ENCODE assay signal across 28 cellular contexts in genomic region chr6:129292836-129293235, GRCh38.
"Had no signal": no experiment of that assay in that cellular context is flagged by ENCODE, and none has a peak within 500 bp of the region (broad histone marks: within the 10 kb centered on the region; RNA-seq: fewer than 3 reads in every experiment).

No MANE protein-coding gene starts in this region.

- H3K27ac Mint-ChIP-seq: effector memory CD8-positive, alpha-beta T cell; mesothelial cell of epicardium; naive B cell; natural killer cell treated with Interleukin-12 subunit alpha and Interleukin-12 subunit beta and Interleukin-15 and Interleukin-18, amount 100 ng/mL, for 72 hours; stimulated activated effector memory CD8-positive, alpha-beta T cell treated with anti-CD3 and anti-CD28 coated beads, Interleukin-12 subunit alpha, Interleukin-12 subunit beta, amount 100 ng/mL, for 72 hours had no signal

- ATAC-seq: effector memory CD8-positive, alpha-beta T cell; left colon; mucosa of descending colon; natural killer cell treated with Interleukin-12 subunit alpha and Interleukin-12 subunit beta and Interleukin-15 and Interleukin-18, amount 100 ng/mL, for 72 hours; stimulated activated effector memory CD8-positive, alpha-beta T cell treated with anti-CD3 and anti-CD28 coated beads, Interleukin-12 subunit alpha, Interleukin-12 subunit beta, amount 100 ng/mL, for 72 hours had no signal

- DNase-seq: cortex of kidney; effector memory CD8-positive, alpha-beta T cell; erythroblast; esophagus squamous epithelium; foreskin melanocyte; glutamatergic neuron; heart right ventricle; hippocampal formation; kidney glomerular epithelial cell; left colon; mesenchymal stem cell; mucosa of descending colon; naive B cell; nucleus accumbens; sigmoid colon; stimulated activated CD4-positive, alpha-beta T cell treated with anti-CD3 and anti-CD28 coated beads, Interleukin-2, amount 100 ng/mL, for 24 hours; stimulated activated CD4-positive, alpha-beta T cell treated with anti-CD3 and anti-CD28 coated beads, Interleukin-4, amount 100 ng/mL, for 24 hours; stimulated activated naive CD4-positive, alpha-beta T cell treated with Interleukin-2 at 50 U/mL for 16 hours; stomach; thyroid gland; trophoblast cell had no signal

- H3K36me3 Mint-ChIP-seq: naive B cell; natural killer cell treated with Interleukin-12 subunit alpha and Interleukin-12 subunit beta and Interleukin-15 and Interleukin-18, amount 100 ng/mL, for 72 hours; stimulated activated effector memory CD8-positive, alpha-beta T cell treated with anti-CD3 and anti-CD28 coated beads, Interleukin-12 subunit alpha, Interleukin-12 subunit beta, amount 100 ng/mL, for 72 hours had no signal

- H3K27me3 ChIP-seq: esophagus squamous epithelium, heart right ventricle, right atrium auricular region, sigmoid colon, stomach, thyroid gland, vagina had no signal

- H3K4me3 ChIP-seq: esophagus squamous epithelium, heart right ventricle, mucosa of descending colon, prostate gland, right atrium auricular region, sigmoid colon, stomach, thyroid gland, vagina had no signal

- H3K36me3 ChIP-seq: esophagus squamous epithelium, prostate gland, thyroid gland had no signal

- H3K4me1 ChIP-seq: esophagus squamous epithelium, prostate gland, right atrium auricular region, sigmoid colon, stomach, vagina had no signal

- H3K4me1 Mint-ChIP-seq: naive B cell, neural crest cell had no signal

- H3K27me3 Mint-ChIP-seq: naive B cell; natural killer cell treated with Interleukin-12 subunit alpha and Interleukin-12 subunit beta and Interleukin-15 and Interleukin-18, amount 100 ng/mL, for 72 hours had no signal

- H3K27ac ChIP-seq: esophagus squamous epithelium, heart right ventricle, prostate gland, right atrium auricular region, sigmoid colon, stomach, thyroid gland, vagina had no signal

- H3K9me3 ChIP-seq: esophagus squamous epithelium, heart right ventricle, mucosa of descending colon, prostate gland, right atrium auricular region, sigmoid colon, stomach, thyroid gland, vagina had no signal

- H3K4me3 Mint-ChIP-seq: effector memory CD8-positive, alpha-beta T cell; mesothelial cell of epicardium; naive B cell; natural killer cell treated with Interleukin-12 subunit alpha and Interleukin-12 subunit beta and Interleukin-15 and Interleukin-18, amount 100 ng/mL, for 72 hours; neural crest cell; stimulated activated effector memory CD8-positive, alpha-beta T cell treated with anti-CD3 and anti-CD28 coated beads, Interleukin-12 subunit alpha, Interleukin-12 subunit beta, amount 100 ng/mL, for 72 hours had no signal

- H3K9me3 Mint-ChIP-seq: effector memory CD8-positive, alpha-beta T cell; naive B cell; natural killer cell treated with Interleukin-12 subunit alpha and Interleukin-12 subunit beta and Interleukin-15 and Interleukin-18, amount 100 ng/mL, for 72 hours; neural crest cell; stimulated activated effector memory CD8-positive, alpha-beta T cell treated with anti-CD3 and anti-CD28 coated beads, Interleukin-12 subunit alpha, Interleukin-12 subunit beta, amount 100 ng/mL, for 72 hours had no signal
